In the genomic region with DNA sequence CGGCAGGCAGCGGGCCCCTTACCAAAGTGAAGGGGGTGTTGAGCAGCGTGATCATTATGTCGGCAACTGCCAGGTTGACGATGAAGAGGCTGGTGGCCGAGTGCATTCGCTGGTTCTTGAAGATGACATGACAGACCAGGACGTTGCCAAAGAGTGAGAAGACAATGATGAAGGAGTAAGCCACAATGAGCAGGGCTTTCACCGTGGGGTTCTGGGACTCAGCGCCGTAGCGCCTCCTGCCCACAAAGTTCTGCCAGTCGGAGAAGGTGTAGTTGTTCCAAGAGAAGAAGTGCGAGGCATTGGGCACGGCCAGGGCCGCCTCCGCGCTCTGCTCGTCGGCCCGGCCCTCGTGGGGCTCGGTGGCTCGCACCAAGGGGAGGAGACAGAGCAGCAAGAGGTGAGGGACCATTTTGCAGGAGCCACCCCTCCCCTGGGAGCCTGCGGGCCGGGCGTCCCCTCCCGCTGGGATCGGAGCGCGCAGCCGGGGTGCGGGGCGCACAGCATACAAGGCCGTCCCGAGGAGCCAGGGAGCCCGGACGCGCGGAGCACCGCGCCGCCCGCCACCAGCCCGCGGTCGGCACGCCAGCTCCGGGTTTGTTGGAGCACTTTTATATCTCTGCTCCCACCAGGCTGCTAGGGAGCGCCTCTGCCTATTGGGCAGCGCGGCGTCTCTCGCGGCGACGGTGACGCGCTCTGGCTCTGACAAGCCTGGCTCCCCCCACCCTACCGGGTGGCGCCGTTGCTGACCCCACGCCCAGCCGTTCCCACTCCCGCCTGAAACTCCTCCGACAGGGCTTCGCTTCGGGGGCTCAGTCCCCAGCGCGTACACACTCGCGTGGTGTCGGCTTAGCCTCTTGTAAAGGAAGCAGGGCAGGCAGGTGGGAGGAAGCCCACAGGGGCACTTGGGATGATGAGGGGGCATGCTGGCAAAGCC, we compare ENCODE assay signal across 8 cellular contexts. TPM values are rescaled to one million over a fixed set of nuclear protein-coding genes. Genes with fewer than 3 reads are reported as not detected.
A peak's percentile ranks its signal among the peaks of the same experiment; 100 is the strongest.
DNase-seq lines count a peak whose midpoint lies in the region; ATAC-seq and TF ChIP-seq lines count a peak whose summit lies in the region.

A gene (minus strand): TSS at position 581 of the 934 bp plus-strand sequence. CDS start 172 bp downstream, at position 409.

- 7% methylated on average over 55 of the region's 73 CpGs for WGBS in hepatocyte (ENCODE audit: low lambda C conversion rate, missing lambda C conversion rate)

- H2AFZ ChIP-seq in hepatocyte: peak within 1 kb of the TSS; percentile 52

- H3K4me1 ChIP-seq in hepatocyte (ENCODE audit: insufficient read depth): peaks cover 4% of the 10 kb centered on the region
- peaks cover 4% of the 10 kb centered on the region for H3K4me1 ChIP-seq in skeletal muscle satellite cell (ENCODE audit: control insufficient read depth, insufficient read depth, low read length)
- H3K4me1 ChIP-seq in CD8-positive, alpha-beta T cell (ENCODE audit: insufficient read depth, low read length): no peaks in the 10 kb centered on the region

- ATAC-seq in CD8-positive, alpha-beta T cell: no peak

- TF ChIP-seq CTCF in WI38 (IDR thresholded peaks at IDR 0.05; ENCODE audit: low read depth, low read length) (no peak), hepatocyte (IDR thresholded peaks at IDR 0.05; ENCODE audit: poor library complexity) (no peak)
- TF ChIP-seq CTCF in CD8-positive, alpha-beta T cell (IDR thresholded peaks at IDR 0.05): no peak

- intact Hi-C loops in CD8-positive, alpha-beta T cell (cut with DNase I, micrococcal nuclease): no loop called here

- no peak within 1 kb of the TSS for H3K4me3 Mint-ChIP-seq in activated T-cell treated with anti-CD3 and anti-CD28 coated beads, Interleukin-2, amount 50 U/mL, for 24 hours
- no peak within 1 kb of the TSS for H3K4me3 Mint-ChIP-seq in CD8-positive, alpha-beta T cell

- H3K27me3 ChIP-seq in hepatocyte: peaks cover 43% of the 10 kb centered on the region
- H3K27me3 ChIP-seq in skeletal muscle satellite cell (ENCODE audit: control insufficient read depth, insufficient read depth, low read length): peaks cover 53% of the 10 kb centered on the region
- H3K27me3 ChIP-seq in CD8-positive, alpha-beta T cell (ENCODE audit: insufficient read depth, low read length): peaks cover 14% of the 10 kb centered on the region

- no peaks in the 10 kb centered on the region for H3K9me2 ChIP-seq in hepatocyte (replicated peaks; ENCODE audit: insufficient read depth)

- DNase-seq in HEK293T (ENCODE audit: extremely low spot score) (peak; percentile 57), hepatocyte (ENCODE audit: low spot score) (peak; percentile 29), SKM-1 treated with dmso at 0.1 percent for 144 hours (lab: John Stamatoyannopoulos, UW; ENCODE audit: unreplicated experiment) (no peak)
- DNase-seq in activated effector memory CD4-positive, alpha-beta T cell treated with Interleukin-2 at 50 U/mL for 16 hours: no peak
- no peak for DNase-seq in activated T-cell treated with anti-CD3 and anti-CD28 coated beads, Interleukin-2, amount 50 U/mL, for 24 hours
- DNase-seq in CD8-positive, alpha-beta T cell: no peak

- peaks cover 18% of the 10 kb centered on the region for H3K9me3 Mint-ChIP-seq in activated T-cell treated with anti-CD3 and anti-CD28 coated beads, Interleukin-2, amount 50 U/mL, for 24 hours
- H3K9me3 Mint-ChIP-seq in CD8-positive, alpha-beta T cell: peaks cover 13% of the 10 kb centered on the region

- no peaks in the 10 kb centered on the region for H4K20me1 ChIP-seq in hepatocyte (ENCODE audit: insufficient read depth, poor library complexity, severe bottlenecking)

- H3K27ac Mint-ChIP-seq in activated T-cell treated with anti-CD3 and anti-CD28 coated beads, Interleukin-2, amount 50 U/mL, for 24 hours: no peak within 1 kb of the TSS
- H3K27ac Mint-ChIP-seq in CD8-positive, alpha-beta T cell: no peak within 1 kb of the TSS

- H3K9me3 ChIP-seq in hepatocyte (ENCODE audit: low read depth) (no peaks in the 10 kb centered on the region), skeletal muscle satellite cell (replicated peaks; ENCODE audit: low read length) (no peaks in the 10 kb centered on the region)
- H3K9me3 ChIP-seq in CD8-positive, alpha-beta T cell (ENCODE audit: low read length): no peaks in the 10 kb centered on the region

- no peak within 1 kb of the TSS for H3K27ac ChIP-seq in hepatocyte
- no peak within 1 kb of the TSS for H3K27ac ChIP-seq in CD8-positive, alpha-beta T cell (ENCODE audit: low read depth, low read length)

- H3K4me1 Mint-ChIP-seq in activated T-cell treated with anti-CD3 and anti-CD28 coated beads, Interleukin-2, amount 50 U/mL, for 24 hours (ENCODE audit: low read depth): peaks cover 7% of the 10 kb centered on the region
- peaks cover 7% of the 10 kb centered on the region for H3K4me1 Mint-ChIP-seq in CD8-positive, alpha-beta T cell (ENCODE audit: low read depth)

- H3K36me3 ChIP-seq in hepatocyte (replicated peaks; ENCODE audit: insufficient read depth, low read depth): no peaks in the 10 kb centered on the region
- no peaks in the 10 kb centered on the region for H3K36me3 ChIP-seq in skeletal muscle satellite cell (ENCODE audit: insufficient read depth, low read length)
- H3K36me3 ChIP-seq in CD8-positive, alpha-beta T cell (ENCODE audit: insufficient read depth, low read length): no peaks in the 10 kb centered on the region

- no peaks in the 10 kb centered on the region for H3K36me3 Mint-ChIP-seq in activated T-cell treated with anti-CD3 and anti-CD28 coated beads, Interleukin-2, amount 50 U/mL, for 24 hours (ENCODE audit: low read depth)
- no peaks in the 10 kb centered on the region for H3K36me3 Mint-ChIP-seq in CD8-positive, alpha-beta T cell

- H3K4me3 ChIP-seq in WI38 (ENCODE audit: low read depth, low read length) (peak within 1 kb of the TSS; percentile 41), hepatocyte (peak within 1 kb of the TSS; percentile 52), skeletal muscle satellite cell (ENCODE audit: low read length) (peak within 1 kb of the TSS; percentile 61)
- H3K4me3 ChIP-seq in CD8-positive, alpha-beta T cell (ENCODE audit: low read depth, low read length): no peak within 1 kb of the TSS

- peaks cover 55% of the 10 kb centered on the region for H3K27me3 Mint-ChIP-seq in activated T-cell treated with anti-CD3 and anti-CD28 coated beads, Interleukin-2, amount 50 U/mL, for 24 hours
- H3K27me3 Mint-ChIP-seq in CD8-positive, alpha-beta T cell (ENCODE audit: low read depth): peaks cover 53% of the 10 kb centered on the region

- CTCF ChIA-PET in HEK293T (lab: Yijun Ruan, JAX): interaction anchor here (0.7 kb wide), 1 partner anchor 246 kb away, joined by 3 read pairs; no protein-coding TSS in a partner anchor
- CTCF ChIA-PET in CD8-positive, alpha-beta T cell (lab: Charles Lee): no interaction called here

- POLR2A ChIA-PET in HEK293T (lab: Yijun Ruan, JAX): no interaction called here
- POLR2A ChIA-PET in CD8-positive, alpha-beta T cell (lab: Charles Lee): no interaction called here

- peak within 1 kb of the TSS; percentile 97 for H3K4me2 ChIP-seq in hepatocyte
- H3K4me2 ChIP-seq in skeletal muscle satellite cell (ENCODE audit: low read length): peak within 1 kb of the TSS; percentile 86

- no peak within 1 kb of the TSS for H3K9ac ChIP-seq in skeletal muscle satellite cell (ENCODE audit: low read depth, low read length)

- H3K79me2 ChIP-seq in hepatocyte: no peaks in the 10 kb centered on the region

TF ChIP-seq in HEK293T, 16 proteins besides CTCF, POLR2A, EP300 and RAD21:
- TF ChIP-seq CTBP1 (IDR thresholded peaks at IDR 0.05; ENCODE audit: borderline replicate concordance) (no peak), ZNF384 (IDR thresholded peaks at IDR 0.05) (no peak), FOXA1 (IDR thresholded peaks at IDR 0.05) (no peak), NFRKB (IDR thresholded peaks at IDR 0.05) (no peak), BHLHE40 (IDR thresholded peaks at IDR 0.05; ENCODE audit: borderline replicate concordance) (no peak), TARDBP (IDR thresholded peaks at IDR 0.05) (no peak), LEF1 (IDR thresholded peaks at IDR 0.05; ENCODE audit: borderline replicate concordance) (no peak), HDGF (IDR thresholded peaks at IDR 0.05; ENCODE audit: borderline replicate concordance) (no peak), ARNT (IDR thresholded peaks at IDR 0.05) (no peak), FOXM1 (IDR thresholded peaks at IDR 0.05; ENCODE audit: borderline replicate concordance) (no peak), L3MBTL2 (conservative IDR thresholded peaks at IDR 0.05) (no peak), FOXK2 (IDR thresholded peaks at IDR 0.05) (no peak), SP1 (IDR thresholded peaks at IDR 0.05) (no peak), SUZ12 (IDR thresholded peaks at IDR 0.05) (no peak), ELF4 (IDR thresholded peaks at IDR 0.05) (no peak)
- TF ChIP-seq, protein P1, sequence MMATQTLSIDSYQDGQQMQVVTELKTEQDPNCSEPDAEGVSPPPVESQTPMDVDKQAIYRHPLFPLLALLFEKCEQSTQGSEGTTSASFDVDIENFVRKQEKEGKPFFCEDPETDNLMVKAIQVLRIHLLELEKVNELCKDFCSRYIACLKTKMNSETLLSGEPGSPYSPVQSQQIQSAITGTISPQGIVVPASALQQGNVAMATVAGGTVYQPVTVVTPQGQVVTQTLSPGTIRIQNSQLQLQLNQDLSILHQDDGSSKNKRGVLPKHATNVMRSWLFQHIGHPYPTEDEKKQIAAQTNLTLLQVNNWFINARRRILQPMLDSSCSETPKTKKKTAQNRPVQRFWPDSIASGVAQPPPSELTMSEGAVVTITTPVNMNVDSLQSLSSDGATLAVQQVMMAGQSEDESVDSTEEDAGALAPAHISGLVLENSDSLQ (IDR thresholded peaks at IDR 0.05): no peak

RNA-seq across cellular contexts. Expression of the gene that starts here (rescaled TPM):
- total RNA-seq in hepatocyte: 0.08 TPM in 1 of 2 replicates, not detected in the other
- polyA plus RNA-seq in hepatocyte: 0.39 TPM in 1 of 2 replicates, not detected in the other
- total RNA-seq in skeletal muscle satellite cell (2012; rRNA removed): not detected in 2 replicates
- total RNA-seq in CD8-positive, alpha-beta T cell: under 1 TPM in 1 of 2 experiments, not detected in 1; 0.11 TPM

Comparison
In these comparisons a context has a peak if more than half of its experiments do, and no peak if none do; other contexts are left out.
1. Peak in DNase-seq, H3K4me3 ChIP-seq and H3K4me2 ChIP-seq in hepatocyte; RNA of the gene not detected or under 1 TPM.